9 cellular contexts compared by ENCODE assay signal in genomic region chr3:120265989-120266388, GRCh38. TPM values are rescaled to one million over a fixed set of nuclear protein-coding genes. Genes with fewer than 3 reads are reported as not detected.
"Had no signal": no experiment of that assay in that cellular context is flagged by ENCODE, and none has a peak within 500 bp of the region (broad histone marks: within the 10 kb centered on the region; RNA-seq: fewer than 3 reads in every experiment).

No MANE protein-coding gene starts in this region.

- H3K4me3 ChIP-seq: GM23248, GM23338, HAP-1 had no signal

- H3K4me1 ChIP-seq: HAP-1 had no signal

- ATAC-seq: GM23338, HCT116 had no signal

- H3K36me3 ChIP-seq: HAP-1 had no signal

- H3K27ac ChIP-seq: GM23248 had no signal

- DNase-seq: GM23248, GOT3, H7, H9, HCEC 1CT, HFFc6 had no signal

- H3K9me3 ChIP-seq: HAP-1 had no signal

RNA-seq across cellular contexts. Expression of gene GPR156, which starts 19.0 kb away (rescaled TPM):
- total RNA-seq: GM23248 had no signal
- polyA plus RNA-seq: GM23248 had no signal
